In the genomic region with DNA sequence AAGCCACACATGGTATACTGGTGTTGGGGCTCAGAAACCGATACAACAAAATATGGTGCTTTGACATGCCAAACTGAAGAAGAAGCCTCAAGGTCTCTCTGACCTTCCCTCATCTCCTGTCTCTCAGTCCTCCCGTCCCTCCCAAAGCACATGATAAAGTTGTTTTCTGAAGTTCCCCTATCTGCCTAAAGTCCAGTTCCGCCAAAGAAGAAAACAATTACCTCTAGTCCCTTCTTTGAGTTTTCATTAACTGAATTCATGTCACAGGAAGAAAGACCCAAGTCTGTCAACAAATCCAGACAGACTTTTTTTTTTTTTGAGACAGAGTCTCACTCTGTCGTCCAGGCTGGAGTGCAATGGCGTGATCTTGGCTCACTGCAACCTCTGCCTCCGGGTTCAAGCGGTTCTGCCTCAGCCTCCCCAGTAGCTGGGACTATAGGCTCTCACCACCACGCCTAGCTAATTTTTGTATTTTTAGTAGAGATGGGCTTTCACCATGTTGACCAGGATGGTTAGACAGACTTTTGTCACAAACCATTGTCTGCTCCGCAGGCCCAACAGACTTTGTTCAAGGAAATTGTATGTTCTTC, we compare ENCODE assay signal across 1 cellular context.
TF ChIP-seq lines count a peak whose summit lies in the region.

No MANE protein-coding gene starts in this region.

TF ChIP-seq in K562, 482 proteins besides CTCF, POLR2A, EP300 and RAD21:
- TF ChIP-seq, protein P1, sequence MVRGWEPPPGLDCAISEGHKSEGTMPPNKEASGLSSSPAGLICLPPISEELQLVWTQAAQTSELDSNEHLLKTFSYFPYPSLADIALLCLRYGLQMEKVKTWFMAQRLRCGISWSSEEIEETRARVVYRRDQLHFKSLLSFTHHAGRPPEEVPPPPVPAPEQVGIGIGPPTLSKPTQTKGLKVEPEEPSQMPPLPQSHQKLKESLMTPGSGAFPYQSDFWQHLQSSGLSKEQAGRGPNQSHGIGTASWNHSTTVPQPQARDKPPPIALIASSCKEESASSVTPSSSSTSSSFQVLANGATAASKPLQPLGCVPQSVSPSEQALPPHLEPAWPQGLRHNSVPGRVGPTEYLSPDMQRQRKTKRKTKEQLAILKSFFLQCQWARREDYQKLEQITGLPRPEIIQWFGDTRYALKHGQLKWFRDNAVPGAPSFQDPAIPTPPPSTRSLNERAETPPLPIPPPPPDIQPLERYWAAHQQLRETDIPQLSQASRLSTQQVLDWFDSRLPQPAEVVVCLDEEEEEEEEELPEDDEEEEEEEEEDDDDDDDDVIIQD (CRISPR knock-in tag; IDR thresholded peaks at IDR 0.05), result no peak
- TF ChIP-seq CBX2 (IDR thresholded peaks at IDR 0.05; ENCODE audit: insufficient read depth, low read length, poor library complexity, severe bottlenecking) (no peak), POLR3G (IDR thresholded peaks at IDR 0.05; ENCODE audit: extremely low read depth, insufficient read length, insufficient replicate concordance) (no peak), ZNF644 (tag; IDR thresholded peaks at IDR 0.05; ENCODE audit: low read depth) (no peak), NFE2 (IDR thresholded peaks at IDR 0.05; ENCODE audit: low read depth) (no peak), ZNF224 (CRISPR knock-in tag; IDR thresholded peaks at IDR 0.05) (no peak), HMGN3 (IDR thresholded peaks at IDR 0.05; ENCODE audit: borderline replicate concordance, extremely low read depth, insufficient read length, low read depth, low read length) (no peak), HNRNPK (IDR thresholded peaks at IDR 0.05; ENCODE audit: low read depth, low read length, poor library complexity, severe bottlenecking) (no peak)
